Comparison of ENCODE assay signal across 8 cellular contexts in genomic region chr12:95216704-95217376, GRCh38. TPM values are rescaled to one million over a fixed set of nuclear protein-coding genes. Genes with fewer than 3 reads are reported as not detected.
DNase-seq lines count a peak whose midpoint lies in the region; ATAC-seq and TF ChIP-seq lines count a peak whose summit lies in the region.

No MANE protein-coding gene starts in this region.

- no peaks in the 10 kb centered on the region for H3K36me3 ChIP-seq in BE2C
- H3K36me3 ChIP-seq in muscle layer of colon (ENCODE audit: insufficient read depth, low read length), result no peaks in the 10 kb centered on the region

- H3K36me3 Mint-ChIP-seq in effector memory CD8-positive, alpha-beta T cell (ENCODE audit: insufficient read depth), result peaks cover 13% of the 10 kb centered on the region

- peak; percentile 29 for ATAC-seq in GM18867 (IDR thresholded peaks at IDR 0.05; ENCODE audit: unreplicated experiment)
- ATAC-seq in HG03064 (IDR thresholded peaks at IDR 0.05; ENCODE audit: low read depth, unreplicated experiment), result peak; percentile 17
- peak; percentile 22 for ATAC-seq in effector memory CD8-positive, alpha-beta T cell (replicated peaks)

- no peak for TF ChIP-seq CTCF in BE2C (IDR thresholded peaks at IDR 0.05; ENCODE audit: low read depth, low read length)
- TF ChIP-seq CTCF in GM13976 (IDR thresholded peaks at IDR 0.05; ENCODE audit: borderline replicate concordance, control extremely low read depth, extremely low read depth, insufficient read depth, missing control alignments), result no peak

- H3K9me3 ChIP-seq in BE2C (no peaks in the 10 kb centered on the region), muscle layer of colon (ENCODE audit: low read length) (no peaks in the 10 kb centered on the region)

- peak overlapping the region; percentile 96 for H3K27ac ChIP-seq in muscle layer of colon (ENCODE audit: low read depth, low read length)

- H3K9ac ChIP-seq in muscle layer of colon (ENCODE audit: low read length), result peak overlapping the region; percentile 93

- DNase-seq in BE2C (no peak), OCI-M1 (lab: John Stamatoyannopoulos, UW) (peak; percentile 48), GM13976 (ENCODE audit: low spot score) (no peak), retina (no peak)
- peak in 1 of 3 experiments; percentile 2 for DNase-seq in effector memory CD8-positive, alpha-beta T cell

- H3K27me3 ChIP-seq in BE2C (no peaks in the 10 kb centered on the region), muscle layer of colon (ENCODE audit: control insufficient read depth in 1 of 2, insufficient read depth in 2 of 2, low read length in 2 of 2) (no peaks in the 10 kb centered on the region)

- peaks cover 0 to 6% of the 10 kb centered on the region in 2 donors for H3K27me3 Mint-ChIP-seq in effector memory CD8-positive, alpha-beta T cell

- peak overlapping the region in 1 of 2 donors; percentile 86 for H3K27ac Mint-ChIP-seq in effector memory CD8-positive, alpha-beta T cell

- in situ Hi-C loops in GM13976 (cut with MboI; ENCODE audit: low sequenced_read_pairs, unreplicated experiment), result no loop called here

- no peaks in the 10 kb centered on the region; the same call in 1 of the 2 replicates for H3K4me1 ChIP-seq in BE2C
- peaks cover 36% of the 10 kb centered on the region for H3K4me1 ChIP-seq in muscle layer of colon (ENCODE audit: insufficient read depth, low read length)

- peak overlapping the region; percentile 93 for H3K4me3 ChIP-seq in BE2C (ENCODE audit: low read depth, low read length)
- peak overlapping the region; percentile 97 for H3K4me3 ChIP-seq in muscle layer of colon (ENCODE audit: low read depth in 1 of 2, low read length in 2 of 2)

- H3K9me3 Mint-ChIP-seq in effector memory CD8-positive, alpha-beta T cell, result no peaks in the 10 kb centered on the region

- peak overlapping the region; percentile 79 to 90 for H3K4me3 Mint-ChIP-seq in effector memory CD8-positive, alpha-beta T cell

- H3K4me1 Mint-ChIP-seq in effector memory CD8-positive, alpha-beta T cell (ENCODE audit: low read depth in 2 of 2), result peaks cover 9 to 24% of the 10 kb centered on the region in 2 donors

RNA-seq across cellular contexts. Expression of gene FGD6, which starts 0.4 kb away (rescaled TPM):
- 2.4 TPM for polyA plus RNA-seq in BE2C (2012; ENCODE audit: insufficient read depth, insufficient read length, low read depth)

RNA-seq across cellular contexts. Expression of gene VEZT, which starts 0.8 kb away (rescaled TPM):
- polyA plus RNA-seq in BE2C (2012; ENCODE audit: insufficient read depth, insufficient read length, low read depth), result 48.4 TPM
